In genomic region chr13:109870281-109871017, GRCh38 we compare ENCODE assay signal across 11 cellular contexts.
A peak's percentile ranks its signal among the peaks of the same experiment; 100 is the strongest.
DNase-seq lines count a peak whose midpoint lies in the region; TF ChIP-seq lines count a peak whose summit lies in the region.
"Had no signal": no experiment of that assay in that cellular context is flagged by ENCODE, and none has a peak within 500 bp of the region (broad histone marks: within the 10 kb centered on the region; RNA-seq: fewer than 3 reads in every experiment).

No MANE protein-coding gene starts in this region.

- H3K9ac ChIP-seq in BLaER1 (no peak overlapping the region), adipocyte (ENCODE audit: low read length) (peak overlapping the region; percentile 73), rectal smooth muscle tissue (ENCODE audit: low read length) (no peak overlapping the region)

- H3K9me3 ChIP-seq in BLaER1 (peaks cover 7% of the 10 kb centered on the region; the same call in 1 of the 2 replicates), adipocyte (ENCODE audit: control insufficient read depth, low read length) (no peaks in the 10 kb centered on the region)

- H3K27ac ChIP-seq in BLaER1: no peak overlapping the region
- peak overlapping the region; percentile 59 for H3K27ac ChIP-seq in rectal smooth muscle tissue (ENCODE audit: low read depth, low read length)

- no peaks in the 10 kb centered on the region for H4K20me1 ChIP-seq in BLaER1

- H3K4me1 ChIP-seq in BLaER1 (peaks cover 25% of the 10 kb centered on the region), adipocyte (ENCODE audit: control insufficient read depth, insufficient read depth, low read length) (peaks cover 45% of the 10 kb centered on the region), rectal smooth muscle tissue (ENCODE audit: control insufficient read depth, insufficient read depth, low read length) (peaks cover 9% of the 10 kb centered on the region)

- DNase-seq in adipocyte (ENCODE audit: low read depth): no peak
- no peak for DNase-seq in foreskin fibroblast
- DNase-seq in hepatic stellate cell (ENCODE audit: low spot score): no peak
- no peak for DNase-seq in activated effector memory CD4-positive, alpha-beta T cell treated with anti-CD3 and anti-CD28 coated beads, Interleukin-2, amount 50 U/mL, for 16 hours
- no peak for DNase-seq in NCI-H2196 treated with DMSO at 0.1 percent for 48 hours (lab: John Stamatoyannopoulos, UW; ENCODE audit: unreplicated experiment)
- no peak for DNase-seq in effector CD4-positive, alpha-beta T cell
- DNase-seq: activated gamma-delta T cell; glutamatergic neuron; stimulated activated CD4-positive, alpha-beta T cell treated with anti-CD3 and anti-CD28 coated beads, Interleukin-4, amount 100 ng/mL, for 24 hours had no signal

- H3K36me3 ChIP-seq in BLaER1: no peaks in the 10 kb centered on the region
- no peaks in the 10 kb centered on the region for H3K36me3 ChIP-seq in adipocyte (ENCODE audit: control insufficient read depth, insufficient read depth, low read length, severe bottlenecking)
- H3K36me3 ChIP-seq in rectal smooth muscle tissue (ENCODE audit: control insufficient read depth, insufficient read depth, low read length): no peaks in the 10 kb centered on the region

- peak overlapping the region; percentile 62 for H3K4me2 ChIP-seq in BLaER1

- no peak overlapping the region for H3K4me3 ChIP-seq in BLaER1
- peak overlapping the region; percentile 78 for H3K4me3 ChIP-seq in adipocyte (ENCODE audit: low read length)
- peak overlapping the region; percentile 26 to 51 for H3K4me3 ChIP-seq in foreskin fibroblast (ENCODE audit: low read depth in 1 of 2, low read length in 2 of 2)
- peak overlapping the region; percentile 56 for H3K4me3 ChIP-seq in rectal smooth muscle tissue (ENCODE audit: low read length)

- H3K27me3 ChIP-seq in BLaER1 (no peaks in the 10 kb centered on the region), adipocyte (replicated peaks; ENCODE audit: control insufficient read depth, insufficient read depth, low read length) (no peaks in the 10 kb centered on the region), rectal smooth muscle tissue (ENCODE audit: control insufficient read depth, insufficient read depth, low read length) (no peaks in the 10 kb centered on the region)

- TF ChIP-seq CTCF in foreskin fibroblast (IDR thresholded peaks at IDR 0.05; ENCODE audit: low read depth, low read length): no peak
